ENCODE assay signal across 1 cellular context in genomic region chr11:126655807-126656128, GRCh38.
TF ChIP-seq lines count a peak whose summit lies in the region.

No MANE protein-coding gene starts in this region.

TF ChIP-seq in H1, 55 proteins besides CTCF, POLR2A, EP300 and RAD21 (continued from another document):
- no peak for TF ChIP-seq NRF1 (IDR thresholded peaks at IDR 0.05; ENCODE audit: low read depth, low read length)
- TF ChIP-seq RBBP5 (IDR thresholded peaks at IDR 0.05; ENCODE audit: borderline replicate concordance, low read depth, low read length): no peak
- TF ChIP-seq ATF2 (IDR thresholded peaks at IDR 0.05; ENCODE audit: low read length): no peak
- TF ChIP-seq CBX5 (IDR thresholded peaks at IDR 0.05; ENCODE audit: low read depth, low read length): no peak
- TF ChIP-seq KDM4A (IDR thresholded peaks at IDR 0.05; ENCODE audit: low read depth, low read length, severe bottlenecking): no peak
- TF ChIP-seq PHF8 (conservative IDR thresholded peaks at IDR 0.05; ENCODE audit: low read depth, low read length): no peak
- no peak for TF ChIP-seq SP2 (IDR thresholded peaks at IDR 0.05; ENCODE audit: low read length)
- TF ChIP-seq EGR1 (IDR thresholded peaks at IDR 0.05; ENCODE audit: borderline replicate concordance, low read depth, low read length): no peak
- TF ChIP-seq CREB1 (IDR thresholded peaks at IDR 0.05): no peak
- TF ChIP-seq ZNF274 (IDR thresholded peaks at IDR 0.05; ENCODE audit: borderline replicate concordance, extremely low read depth, low read length): no peak
- no peak for TF ChIP-seq SP4 (IDR thresholded peaks at IDR 0.05; ENCODE audit: low read length)
- no peak for TF ChIP-seq GABPA (IDR thresholded peaks at IDR 0.05; ENCODE audit: borderline replicate concordance, insufficient read depth, low read length)
